8 cellular contexts compared by ENCODE assay signal in the genomic region with DNA sequence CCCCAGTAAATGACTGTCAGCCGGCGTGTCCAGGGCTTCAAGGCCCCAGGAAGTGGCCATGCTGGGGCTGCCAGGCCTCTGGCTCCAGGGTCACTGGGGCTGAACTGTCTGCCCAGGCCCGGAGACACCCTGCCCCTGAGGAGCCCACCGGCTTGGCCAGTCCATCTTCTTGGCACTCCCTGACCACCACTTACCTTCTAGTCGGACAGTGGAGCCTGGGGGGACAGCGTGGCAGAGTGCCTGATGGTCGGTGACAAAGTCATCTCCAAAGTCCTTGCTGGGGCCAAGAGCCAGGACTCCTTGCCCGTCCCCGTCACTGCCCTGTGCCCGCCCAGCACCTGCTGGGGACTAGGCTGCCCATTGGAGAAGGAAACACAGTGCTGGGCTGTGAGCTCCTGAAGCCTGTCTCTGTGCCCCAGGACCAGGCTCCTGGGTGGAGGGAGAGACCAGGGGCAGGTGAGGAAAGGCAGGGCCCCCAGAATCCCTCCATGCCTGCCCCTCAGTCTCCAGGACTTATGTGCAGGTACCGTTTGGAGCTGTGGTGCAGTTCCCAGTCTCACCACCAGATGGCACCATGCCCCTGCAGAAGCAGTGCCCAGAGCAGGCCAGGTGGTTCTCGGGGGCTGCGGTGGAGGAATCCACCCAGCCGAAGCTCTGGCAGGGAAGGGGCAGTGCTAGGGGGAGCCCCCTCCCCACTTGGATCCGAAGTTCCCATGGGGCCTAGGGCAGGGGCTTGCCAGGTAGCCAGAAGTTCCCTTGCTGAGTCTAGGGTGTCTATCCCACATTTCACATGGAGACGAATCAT. TPM values are rescaled to one million over a fixed set of nuclear protein-coding genes. Genes with fewer than 3 reads are reported as not detected.
A peak's percentile ranks its signal among the peaks of the same experiment; 100 is the strongest.
DNase-seq lines count a peak whose midpoint lies in the region; ATAC-seq and TF ChIP-seq lines count a peak whose summit lies in the region.

No MANE protein-coding gene starts in this region.

- ATAC-seq in activated CD4-positive, CD25-positive, alpha-beta regulatory T cell treated with anti-CD3 and anti-CD28 coated beads, Interleukin-2, amount 50 U/mL, for 24 hours, result peak; percentile 83 to 84
- ATAC-seq in GM18517 (IDR thresholded peaks at IDR 0.05; ENCODE audit: unreplicated experiment), result no peak

- DNase-seq in NCI-H2029 (lab: John Stamatoyannopoulos, UW) (peak; percentile 19), NCI-H2029 treated with DMSO at 0.1 percent for 48 hours (lab: John Stamatoyannopoulos, UW) (no peak), NCI-H2171 treated with DMSO at 0.1 percent for 48 hours (lab: John Stamatoyannopoulos, UW) (peak; percentile 76), cardiac fibroblast (ENCODE audit: low read depth in 2 of 2) (peak; percentile 78 to 84), kidney epithelial cell (ENCODE audit: low read depth) (no peak)
- DNase-seq in stimulated activated CD4-positive, alpha-beta T cell treated with anti-CD3 and anti-CD28 coated beads, Interleukin-1b, Interleukin-23, amount 100 ng/mL, for 4 hours (ENCODE audit: low read depth in 2 of 2), result peak; percentile 91 to 92

- TF ChIP-seq CTCF in cardiac fibroblast (IDR thresholded peaks at IDR 0.05; ENCODE audit: low read depth, low read length) (peak; percentile 93), kidney epithelial cell (IDR thresholded peaks at IDR 0.05; ENCODE audit: insufficient read depth, low read length, poor library complexity, severe bottlenecking) (peak; percentile 97)

- H3K4me3 ChIP-seq in cardiac fibroblast (replicated peaks in 1 of 2; ENCODE audit: low read depth in 2 of 2, low read length in 2 of 2) (no peak overlapping the region), kidney epithelial cell (ENCODE audit: low read depth, low read length) (no peak overlapping the region)

- peaks cover 23% of the 10 kb centered on the region for H3K27me3 ChIP-seq in kidney epithelial cell (ENCODE audit: control insufficient read depth, insufficient read depth, low read length)

- no peaks in the 10 kb centered on the region for H3K36me3 ChIP-seq in kidney epithelial cell (ENCODE audit: control insufficient read depth, insufficient read depth, low read length)

RNA-seq across cellular contexts. Expression of gene CCDC188, which starts 6.0 kb away (rescaled TPM):
- 0.55 and 1.8 TPM in 2 replicates for total RNA-seq in kidney epithelial cell

RNA-seq across cellular contexts. Expression of gene ZDHHC8, which starts 25.2 kb away (rescaled TPM):
- 23.8 and 26.9 TPM in 2 replicates for total RNA-seq in kidney epithelial cell

RNA-seq across cellular contexts. Expression of gene TRMT2A, which starts 39.8 kb away (rescaled TPM):
- total RNA-seq in kidney epithelial cell, result 44.5 and 56.3 TPM in 2 replicates

RNA-seq across cellular contexts. Expression of gene RANBP1, which starts 40.9 kb away (rescaled TPM):
- 357 and 360 TPM in 2 replicates for total RNA-seq in kidney epithelial cell

Comparison
In these comparisons a context has a peak if more than half of its experiments do, and no peak if none do; other contexts are left out.
1. DNase-seq: peak in NCI-H2029 (single experiment), NCI-H2171 treated with DMSO at 0.1 percent for 48 hours (single experiment), cardiac fibroblast (2 of 2) and stimulated activated CD4-positive, alpha-beta T cell treated with anti-CD3 and anti-CD28 coated beads, Interleukin-1b, Interleukin-23, amount 100 ng/mL, for 4 hours (2 of 2); none in NCI-H2029 treated with DMSO at 0.1 percent for 48 hours (single experiment) and kidney epithelial cell (single experiment).